11 cellular contexts compared by ENCODE assay signal in the genomic region with DNA sequence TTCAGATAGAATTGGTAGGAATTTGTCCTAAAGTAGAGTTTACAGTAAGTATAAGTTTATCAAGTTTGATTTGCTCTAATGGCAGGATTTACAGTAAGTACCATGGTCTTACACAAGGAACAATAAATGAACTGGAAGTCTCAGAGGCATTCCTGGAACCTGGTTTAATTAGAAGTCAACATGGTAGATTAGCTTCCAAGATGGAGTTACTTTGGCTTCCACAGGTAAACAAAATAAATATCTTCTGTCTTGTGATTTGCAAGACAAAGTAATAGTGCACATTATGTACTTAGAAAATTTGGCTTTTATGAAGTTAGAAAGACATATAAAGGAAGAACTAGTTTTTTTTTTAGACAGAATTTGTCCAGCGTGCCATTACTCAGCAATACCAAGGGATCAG.
"Had no signal": no experiment of that assay in that cellular context is flagged by ENCODE, and none has a peak within 500 bp of the region (broad histone marks: within the 10 kb centered on the region; RNA-seq: fewer than 3 reads in every experiment).

No MANE protein-coding gene starts in this region.

- H3K27ac Mint-ChIP-seq: GM23338, H9, HFFc6 had no signal

- H3K4me3 Mint-ChIP-seq: GM23338, H9, HFFc6 had no signal

- H3K4me2 ChIP-seq: GM23338 had no signal

- H3K9me3 Mint-ChIP-seq: GM23338 had no signal

- H3K4me3 ChIP-seq: GM23248, GM23338, HAP-1 had no signal

- FAIRE-seq: H1, H54 had no signal

- DNase-seq: GM23248, GOT3, H7, H9, HCEC 1CT, HFFc6 had no signal

- H3K9me3 ChIP-seq: HAP-1 had no signal

- ATAC-seq: GM23338, HCT116 had no signal

- H3K9ac ChIP-seq: GM23248 had no signal

- H3K4me1 Mint-ChIP-seq: GM23338, H9 had no signal

- H2AFZ ChIP-seq: GM23248, GM23338 had no signal

- H3K27ac ChIP-seq: GM23248 had no signal

- H3K36me3 ChIP-seq: HAP-1 had no signal
